Comparison of ENCODE assay signal across 33 cellular contexts in genomic region chr15:63905131-63905530, GRCh38.
DNase-seq lines count a peak whose midpoint lies in the region; FAIRE-seq and TF ChIP-seq lines count a peak whose summit lies in the region.
"Had no signal": no experiment of that assay in that cellular context is flagged by ENCODE, and none has a peak within 500 bp of the region (broad histone marks: within the 10 kb centered on the region; RNA-seq: fewer than 3 reads in every experiment).

No MANE protein-coding gene starts in this region.

- H3K9ac ChIP-seq in BLaER1 treated with 17β-estradiol and CSF1 and Interleukin-3, amounts not matched to agents 10 nM and 100 nM: no peak overlapping the region; a peak in 1 of 22 replicates
- H3K9ac ChIP-seq in kidney (ENCODE audit: low read length in 2 of 2): no peak overlapping the region

- H3K36me3 ChIP-seq in BLaER1 treated with 17β-estradiol and CSF1 and Interleukin-3, amounts not matched to agents 10 nM and 100 nM: no peaks in the 10 kb centered on the region
- H3K36me3 ChIP-seq in SJCRH30 (no peaks in the 10 kb centered on the region), kidney (ENCODE audit: control insufficient read depth in 1 of 2, insufficient read depth in 2 of 2, low read length in 2 of 2) (no peaks in the 10 kb centered on the region), adrenal gland (replicated peaks in 1 of 2) (no peaks in the 10 kb centered on the region)
- H3K36me3 ChIP-seq: ascending aorta, cardiac muscle cell had no signal

- no peaks in the 10 kb centered on the region for H3K9me3 ChIP-seq in BLaER1 treated with 17β-estradiol and CSF1 and Interleukin-3, amounts not matched to agents 10 nM and 100 nM (replicated peaks in 1 of 11)
- H3K9me3 ChIP-seq in SJCRH30 (replicated peaks): no peaks in the 10 kb centered on the region
- no peaks in the 10 kb centered on the region for H3K9me3 ChIP-seq in kidney (ENCODE audit: control insufficient read depth in 1 of 2, low read length in 2 of 2)
- no peaks in the 10 kb centered on the region for H3K9me3 ChIP-seq in adrenal gland (replicated peaks in 1 of 3)
- H3K9me3 ChIP-seq: A549, ascending aorta, Peyer's patch, testis had no signal

- no peak overlapping the region for H3K4me3 ChIP-seq in BLaER1 treated with 17β-estradiol and CSF1 and Interleukin-3, amounts not matched to agents 10 nM and 100 nM
- H3K4me3 ChIP-seq in SJCRH30: no peak overlapping the region
- H3K4me3 ChIP-seq in kidney (ENCODE audit: low read length in 2 of 2): no peak overlapping the region
- no peak overlapping the region for H3K4me3 ChIP-seq in skeletal muscle cell (ENCODE audit: low read depth, low read length)
- no peak overlapping the region for H3K4me3 ChIP-seq in adrenal gland
- H3K4me3 ChIP-seq: A549, ascending aorta, cardiac muscle cell, Peyer's patch, testis had no signal

- 89 to 93% (median 93%) methylated on average over 1 to 7 of the region's 7 CpGs for WGBS in adrenal gland, 4 donors

- peak overlapping the region in 8 of 11 experiments; percentile 46 to 76 (median 59); a peak in 11 of 22 replicates for H3K27ac ChIP-seq in BLaER1 treated with 17β-estradiol and CSF1 and Interleukin-3, amounts not matched to agents 10 nM and 100 nM
- no peak overlapping the region for H3K27ac ChIP-seq in SJCRH30
- H3K27ac ChIP-seq in kidney (ENCODE audit: low read depth in 2 of 2, low read length in 2 of 2): no peak overlapping the region
- no peak overlapping the region for H3K27ac ChIP-seq in adrenal gland
- H3K27ac ChIP-seq: A549, ascending aorta, cardiac muscle cell, HL-60, testis, VCaP had no signal

- DNase-seq in SJCRH30 (peak; percentile 31 to 40), kidney (peak; percentile 29), skeletal muscle cell (ENCODE audit: low read depth) (peak; percentile 48), adrenal gland (no peak), DMS153 (lab: John Stamatoyannopoulos, UW) (no peak), OCI-M2 (lab: John Stamatoyannopoulos, UW; ENCODE audit: unreplicated experiment) (no peak), HPDE6-E6E7 (ENCODE audit: extremely low spot score) (no peak)
- DNase-seq: activated CD4-positive, alpha-beta T cell treated with anti-CD3 and anti-CD28 coated beads for 36 hours; activated effector memory CD4-positive, alpha-beta T cell treated with Interleukin-2 at 50 U/mL for 16 hours; COR-L47; cortex of kidney; DMS53; endodermal cell; HCEC 1CT; head of caudate nucleus; left ventricle myocardium superior; naive B cell; NCI-H2107; NCI-H446; NCI-H748 treated with DMSO at 0.1 percent for 48 hours; Peyer's patch; small intestine; stimulated activated naive CD4-positive, alpha-beta T cell treated with Interleukin-2 at 50 U/mL for 16 hours; testis had no signal

- peak overlapping the region; percentile 53 to 94 (median 74) for H3K4me2 ChIP-seq in BLaER1 treated with 17β-estradiol and CSF1 and Interleukin-3, amounts not matched to agents 10 nM and 100 nM
- H3K4me2 ChIP-seq: A549 had no signal

- FAIRE-seq in kidney (lab: Jason Lieb, UNC): no peak
- FAIRE-seq: A549, G401.6, keratinocyte, small intestine, urothelium cell line had no signal

- H3K4me1 ChIP-seq in BLaER1 treated with 17β-estradiol and CSF1 and Interleukin-3, amounts not matched to agents 10 nM and 100 nM: peaks cover 45 to 90% (median 59%) of the 10 kb centered on the region in 10 experiments
- peaks cover 22% of the 10 kb centered on the region for H3K4me1 ChIP-seq in SJCRH30
- H3K4me1 ChIP-seq in kidney (ENCODE audit: control insufficient read depth in 1 of 2, insufficient read depth in 1 of 2, low read depth in 1 of 2, low read length in 2 of 2): peaks cover 0 to 8% of the 10 kb centered on the region in 2 donors
- H3K4me1 ChIP-seq in adrenal gland (replicated peaks in 1 of 2): peaks cover 22 to 29% of the 10 kb centered on the region in 2 donors

- TF ChIP-seq CTCF in kidney (IDR thresholded peaks at IDR 0.05; ENCODE audit: borderline replicate concordance, extremely low read depth, insufficient read depth) (no peak), adrenal gland (IDR thresholded peaks at IDR 0.05) (no peak)

- no peak for TF ChIP-seq POLR2A in adrenal gland (IDR thresholded peaks at IDR 0.05)

- intact Hi-C loops in kidney (cut with DNase I) (no loop called here), adrenal gland (cut with DNase I) (no loop called here)

- no peaks in the 10 kb centered on the region for H4K20me1 ChIP-seq in BLaER1 treated with 17β-estradiol and CSF1 and Interleukin-3, amounts not matched to agents 10 nM and 100 nM

- H3K27me3 ChIP-seq in BLaER1 treated with 17β-estradiol and CSF1 and Interleukin-3, amounts not matched to agents 10 nM and 100 nM: no peaks in the 10 kb centered on the region
- H3K27me3 ChIP-seq in SJCRH30 (no peaks in the 10 kb centered on the region), adrenal gland (no peaks in the 10 kb centered on the region)
- H3K27me3 ChIP-seq: ascending aorta, cardiac muscle cell, Peyer's patch, testis had no signal

Comparison
In these comparisons a context has a peak if more than half of its experiments do, and no peak if none do; other contexts are left out.
1. H3K27ac ChIP-seq: peak in BLaER1 treated with 17β-estradiol and CSF1 and Interleukin-3, amounts not matched to agents 10 nM and 100 nM (8 of 11); none in SJCRH30 (single experiment), kidney (0 of 2) and adrenal gland (0 of 5).
2. DNase-seq: peak in SJCRH30 (2 of 2), kidney (single experiment) and skeletal muscle cell (single experiment); none in adrenal gland (0 of 7), DMS153 (single experiment), OCI-M2 (single experiment) and HPDE6-E6E7 (single experiment).